In genomic region chr2:236577481-236578410, GRCh38 we compare ENCODE assay signal across 16 cellular contexts. TPM values are rescaled to one million over a fixed set of nuclear protein-coding genes. Genes with fewer than 3 reads are reported as not detected.
DNase-seq lines count a peak whose midpoint lies in the region; ATAC-seq and TF ChIP-seq lines count a peak whose summit lies in the region.
"Had no signal": no experiment of that assay in that cellular context is flagged by ENCODE, and none has a peak within 500 bp of the region (broad histone marks: within the 10 kb centered on the region; RNA-seq: fewer than 3 reads in every experiment).

No MANE protein-coding gene starts in this region.

- H3K9me3 Mint-ChIP-seq in natural killer cell = no peaks in the 10 kb centered on the region
- H3K9me3 Mint-ChIP-seq: activated CD4-positive, alpha-beta memory T cell treated with anti-CD3 and anti-CD28 coated beads for 36 hours; activated naive CD8-positive, alpha-beta T cell treated with anti-CD3 and anti-CD28 coated beads, Interleukin-2, amount 10 ng/mL, durations not matched to agents 7 days and 5 days had no signal

- peaks cover 13% of the 10 kb centered on the region for H3K36me3 Mint-ChIP-seq in natural killer cell

- 81% methylated on average over 21 of the region's 22 CpGs for WGBS in esophagus muscularis mucosa
- 71% methylated on average over 21 of the region's 22 CpGs for WGBS in suprapubic skin

- H3K36me3 ChIP-seq in esophagus muscularis mucosa (peaks cover 17 to 25% (median 21%) of the 10 kb centered on the region in 4 donors), muscle layer of duodenum (ENCODE audit: control insufficient read depth in 1 of 2, insufficient read depth in 2 of 2, low read length in 2 of 2) (peaks cover 8 to 13% of the 10 kb centered on the region in 2 donors), suprapubic skin (peaks cover 17% of the 10 kb centered on the region)

- H3K4me1 ChIP-seq in esophagus muscularis mucosa (peaks cover 18 to 68% (median 59%) of the 10 kb centered on the region in 4 donors), muscle layer of duodenum (ENCODE audit: control insufficient read depth in 1 of 2, insufficient read depth in 2 of 2, low read length in 2 of 2) (peaks cover 0 to 14% of the 10 kb centered on the region in 2 donors), suprapubic skin (peaks cover 26% of the 10 kb centered on the region)

- H3K4me1 Mint-ChIP-seq in natural killer cell = peaks cover 22 to 36% of the 10 kb centered on the region in 2 donors
- H3K4me1 Mint-ChIP-seq: activated naive CD8-positive, alpha-beta T cell treated with anti-CD3 and anti-CD28 coated beads, Interleukin-2, amount 10 ng/mL, durations not matched to agents 7 days and 5 days had no signal

- no peak for ATAC-seq in natural killer cell

- no peaks in the 10 kb centered on the region for H3K27me3 Mint-ChIP-seq in natural killer cell (ENCODE audit: low read depth in 2 of 2)
- H3K27me3 Mint-ChIP-seq: activated CD4-positive, alpha-beta memory T cell treated with anti-CD3 and anti-CD28 coated beads for 36 hours; activated naive CD8-positive, alpha-beta T cell treated with anti-CD3 and anti-CD28 coated beads, Interleukin-2, amount 10 ng/mL, durations not matched to agents 7 days and 5 days had no signal

- H3K4me3 ChIP-seq in esophagus muscularis mucosa (no peak overlapping the region), muscle layer of duodenum (ENCODE audit: low read depth in 1 of 2, low read length in 2 of 2) (no peak overlapping the region), suprapubic skin (no peak overlapping the region)
- H3K4me3 ChIP-seq: vagina had no signal

- DNase-seq in RPMI7951 (ENCODE audit: low read depth) (peak; percentile 26), esophagus muscularis mucosa (ENCODE audit: extremely low spot score) (no peak), suprapubic skin (ENCODE audit: low spot score in 2 of 2) (no peak), NCI-H446 treated with DMSO at 0.1 percent for 48 hours (lab: John Stamatoyannopoulos, UW) (no peak), SW480 (ENCODE audit: low spot score) (no peak), natural killer cell (no peak)
- DNase-seq in stimulated activated CD4-positive, alpha-beta T cell treated with anti-CD3 and anti-CD28 coated beads, Interleukin-15, amount 100 ng/mL, for 24 hours = no peak
- DNase-seq: activated CD4-positive, alpha-beta memory T cell treated with anti-CD3 and anti-CD28 coated beads for 36 hours; activated naive CD8-positive, alpha-beta T cell treated with anti-CD3 and anti-CD28 coated beads, Interleukin-2, amount 10 ng/mL, durations not matched to agents 7 days and 5 days; activated T-cell treated with anti-CD3 and anti-CD28 coated beads, Interleukin-2, amount 50 U/mL, for 48 hours; KG1; NCI-H1092 had no signal

- H3K9me3 ChIP-seq in esophagus muscularis mucosa (no peaks in the 10 kb centered on the region), muscle layer of duodenum (ENCODE audit: control insufficient read depth in 1 of 2, low read length in 2 of 2) (no peaks in the 10 kb centered on the region), suprapubic skin (no peaks in the 10 kb centered on the region)
- H3K9me3 ChIP-seq: vagina had no signal

- peak overlapping the region; percentile 27 to 86 (median 55) for H3K27ac ChIP-seq in esophagus muscularis mucosa (replicated peaks in 1 of 4)
- H3K27ac ChIP-seq in muscle layer of duodenum (ENCODE audit: low read length) = peak overlapping the region; percentile 0
- H3K27ac ChIP-seq in suprapubic skin = peak overlapping the region; percentile 77
- H3K27ac ChIP-seq: vagina had no signal

- H3K27ac Mint-ChIP-seq in natural killer cell = no peak overlapping the region
- H3K27ac Mint-ChIP-seq: activated CD4-positive, alpha-beta memory T cell treated with anti-CD3 and anti-CD28 coated beads for 36 hours; activated naive CD8-positive, alpha-beta T cell treated with anti-CD3 and anti-CD28 coated beads, Interleukin-2, amount 10 ng/mL, durations not matched to agents 7 days and 5 days had no signal

- H3K4me3 Mint-ChIP-seq in natural killer cell = no peak overlapping the region
- H3K4me3 Mint-ChIP-seq: activated CD4-positive, alpha-beta memory T cell treated with anti-CD3 and anti-CD28 coated beads for 36 hours; activated naive CD8-positive, alpha-beta T cell treated with anti-CD3 and anti-CD28 coated beads, Interleukin-2, amount 10 ng/mL, durations not matched to agents 7 days and 5 days had no signal

- no peak for TF ChIP-seq CTCF in esophagus muscularis mucosa (IDR thresholded peaks at IDR 0.05)
- TF ChIP-seq CTCF in suprapubic skin (IDR thresholded peaks at IDR 0.05) = no peak
- TF ChIP-seq CTCF in natural killer cell (IDR thresholded peaks at IDR 0.05) = no peak

- TF ChIP-seq EP300 in esophagus muscularis mucosa (IDR thresholded peaks at IDR 0.05) = no peak
- no peak for TF ChIP-seq EP300 in suprapubic skin (IDR thresholded peaks at IDR 0.05)

- H3K27me3 ChIP-seq in esophagus muscularis mucosa = no peaks in the 10 kb centered on the region
- H3K27me3 ChIP-seq in muscle layer of duodenum (ENCODE audit: low read depth, low read length) = no peaks in the 10 kb centered on the region
- H3K27me3 ChIP-seq in suprapubic skin = no peaks in the 10 kb centered on the region
- H3K27me3 ChIP-seq: vagina had no signal

- intact Hi-C loops in esophagus muscularis mucosa (cut with DNase I) (no loop called here), natural killer cell (cut with micrococcal nuclease) (no loop called here)

- no peak for TF ChIP-seq POLR2A in esophagus muscularis mucosa (IDR thresholded peaks at IDR 0.05; ENCODE audit: low read depth)
- TF ChIP-seq POLR2A in suprapubic skin (IDR thresholded peaks at IDR 0.05) = no peak

RNA-seq across cellular contexts. Expression of gene ACKR3, which starts 8.1 kb away (rescaled TPM):
- total RNA-seq in RPMI7951 (2014; rRNA removed; shearing (Covaris generic)) = 14.2 and 24.0 TPM in 2 replicates
- total RNA-seq in esophagus muscularis mucosa (10 to 100 TPM; 24.9 to 52.9 (median 51.0) TPM), suprapubic skin (10 to 100 TPM; 15.8 to 51.5 (median 34.9) TPM), natural killer cell (1 to 10 TPM; 4.4 to 5.5 (median 4.6) TPM)
- total RNA-seq: epithelial cell of proximal tubule, myocyte had no signal

Comparison
In these comparisons a context has a peak if more than half of its experiments do, and no peak if none do; other contexts are left out.
1. H3K27ac ChIP-seq: peak in every context shown above with its lines; median percentile 77 in suprapubic skin; 55 in esophagus muscularis mucosa; 0 in muscle layer of duodenum.